ENCODE assay signal across 1 cellular context in genomic region chr11:88304352-88304751, GRCh38.
TF ChIP-seq lines count a peak whose summit lies in the region.

No MANE protein-coding gene starts in this region.

TF ChIP-seq in WTC11, 78 proteins besides CTCF, POLR2A, EP300 and RAD21 (continued from another document):
- TF ChIP-seq STAT6 (CRISPR knock-in tag; conservative IDR thresholded peaks at IDR 0.05; ENCODE audit: low read depth) = no peak
- no peak for TF ChIP-seq USF2 (CRISPR knock-in tag; IDR thresholded peaks at IDR 0.05)
- no peak for TF ChIP-seq USF1 (CRISPR knock-in tag; IDR thresholded peaks at IDR 0.05)
- TF ChIP-seq SOX15 (CRISPR knock-in tag; IDR thresholded peaks at IDR 0.05) = no peak
- no peak for TF ChIP-seq FOXK1 (CRISPR knock-in tag; IDR thresholded peaks at IDR 0.05)
